Comparison of ENCODE assay signal across 16 cellular contexts in the genomic region with DNA sequence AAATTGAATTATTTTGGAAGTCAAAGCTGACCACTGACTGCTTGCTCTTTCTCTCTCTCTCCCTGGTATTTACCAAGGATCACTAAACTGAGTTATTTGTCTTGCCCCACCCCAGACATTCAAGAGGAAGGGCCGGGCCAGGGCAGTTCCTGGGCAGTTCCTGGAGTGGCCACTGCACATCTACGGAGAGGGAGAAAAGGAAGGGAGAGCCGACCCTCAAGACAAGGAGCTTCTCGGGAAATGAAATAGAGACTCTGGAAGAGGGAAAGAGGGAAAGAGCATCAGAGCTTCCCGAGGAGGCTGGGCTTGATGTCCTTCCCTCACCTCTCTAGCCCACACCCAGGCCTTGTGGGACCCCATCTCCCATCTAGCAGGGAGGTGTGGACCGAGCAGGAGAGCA.
DNase-seq lines count a peak whose midpoint lies in the region; ATAC-seq and TF ChIP-seq lines count a peak whose summit lies in the region.
"Had no signal": no experiment of that assay in that cellular context is flagged by ENCODE, and none has a peak within 500 bp of the region (broad histone marks: within the 10 kb centered on the region; RNA-seq: fewer than 3 reads in every experiment).

No MANE protein-coding gene starts in this region.

- RAD21 ChIA-PET in HCT116 (lab: Charles Lee; ENCODE audit: low non-redundant PET in 1 of 2, low total read pairs in 2 of 2, uncharacterized antibody in 2 of 2, unreplicated experiment in 2 of 2) = no interaction called here

- POLR2A ChIA-PET in HCT116 (lab: Charles Lee) = no interaction called here

- H3K4me3 Mint-ChIP-seq in natural killer cell = no peak overlapping the region
- H3K4me3 Mint-ChIP-seq: HFFc6 had no signal

- H3K9me2 ChIP-seq in HCT116 (ENCODE audit: insufficient read depth) = no peaks in the 10 kb centered on the region

- H3K4me1 ChIP-seq in BLaER1 treated with 17β-estradiol and CSF1 and Interleukin-3, amounts not matched to agents 10 nM and 100 nM = peaks cover 0 to 83% (median 70%) of the 10 kb centered on the region in 10 experiments; a peak in 16 of 20 replicates
- peaks cover 0 to 9% of the 10 kb centered on the region in 2 experiments; a peak in 1 of 4 replicates for H3K4me1 ChIP-seq in HCT116 (ENCODE audit: control insufficient read depth in 1 of 2, insufficient read depth in 2 of 2, low read length in 2 of 2)

- H3K4me1 Mint-ChIP-seq in natural killer cell = no peaks in the 10 kb centered on the region

- no peak for TF ChIP-seq RAD21 in HCT116 (IDR thresholded peaks at IDR 0.05; ENCODE audit: low read depth)

- H3K27ac ChIP-seq in BLaER1 treated with 17β-estradiol and CSF1 and Interleukin-3, amounts not matched to agents 10 nM and 100 nM = peak overlapping the region in 1 of 11 experiments; percentile 64; a peak in 1 of 22 replicates
- H3K27ac ChIP-seq in HCT116 (ENCODE audit: low read depth, low read length) = no peak overlapping the region
- H3K27ac ChIP-seq: HL-60, RWPE1 had no signal

- peaks cover 0 to 7% (median 0%) of the 10 kb centered on the region in 11 experiments; a peak in 3 of 22 replicates for H3K9me3 ChIP-seq in BLaER1 treated with 17β-estradiol and CSF1 and Interleukin-3, amounts not matched to agents 10 nM and 100 nM (replicated peaks in 1 of 11)
- no peaks in the 10 kb centered on the region for H3K9me3 ChIP-seq in HCT116 (ENCODE audit: control insufficient read depth in 1 of 2, insufficient read depth in 1 of 2, low read depth in 1 of 2, low read length in 2 of 2)

- H3K4me2 ChIP-seq in BLaER1 treated with 17β-estradiol and CSF1 and Interleukin-3, amounts not matched to agents 10 nM and 100 nM = peak overlapping the region in 7 of 11 experiments; percentile 39 to 85 (median 76); a peak in 13 of 22 replicates
- H3K4me2 ChIP-seq in HCT116 (ENCODE audit: low read length) = no peak overlapping the region

- no peaks in the 10 kb centered on the region for H3K9me3 Mint-ChIP-seq in natural killer cell
- H3K9me3 Mint-ChIP-seq: HFFc6 had no signal

- ATAC-seq in HCT116 (0 out of 2 replicates have a peak, but pooled peaks have one; percentile 38), left lobe of liver (no peak), sciatic nerve (no peak), GM18511 (IDR thresholded peaks at IDR 0.05; ENCODE audit: unreplicated experiment) (no peak), natural killer cell (no peak)

- TF ChIP-seq POLR2A in HCT116 (IDR thresholded peaks at IDR 0.05; ENCODE audit: borderline replicate concordance, extremely low read depth, insufficient read depth, insufficient read length) = no peak

- no TSS peak for BruUV-seq in HCT116 (replicated peaks; lab: Mats Ljungman, UMichigan)

- no peaks in the 10 kb centered on the region for H3K36me3 ChIP-seq in BLaER1 treated with 17β-estradiol and CSF1 and Interleukin-3, amounts not matched to agents 10 nM and 100 nM
- no peaks in the 10 kb centered on the region for H3K36me3 ChIP-seq in HCT116 (ENCODE audit: control insufficient read depth in 1 of 2, insufficient read depth in 2 of 2, low read length in 2 of 2)

- H3K36me3 Mint-ChIP-seq in natural killer cell = no peaks in the 10 kb centered on the region

- H2AFZ ChIP-seq in HCT116 (ENCODE audit: low read depth, low read length, poor library complexity, severe bottlenecking) = no peak overlapping the region

- no peak overlapping the region for H3K27ac Mint-ChIP-seq in natural killer cell
- H3K27ac Mint-ChIP-seq: HFFc6 had no signal

- DNase-seq in HCT116 (ENCODE audit: low read depth, low spot score) = no peak
- peak; percentile 19 for DNase-seq in left lobe of liver (ENCODE audit: low spot score)
- DNase-seq in sciatic nerve (ENCODE audit: low spot score) = peak; percentile 40
- DNase-seq in natural killer cell = no peak
- DNase-seq in midbrain (lab: John Stamatoyannopoulos, UW) = no peak
- DNase-seq: C1 segment of cervical spinal cord, HFFc6, KBM-7, NCI-H1048, NCI-H146, NCI-H345, NCI-H526 treated with DMSO at 0.1 percent for 48 hours had no signal

- no peak for TF ChIP-seq CTCF in HCT116 (IDR thresholded peaks at IDR 0.05 in 2 of 3, conservative IDR thresholded peaks at IDR 0.05 in 1 of 3; ENCODE audit: borderline replicate concordance in 1 of 3, insufficient read depth in 1 of 3, low read depth in 2 of 3, low read length in 2 of 3)
- no peak for TF ChIP-seq CTCF in natural killer cell (IDR thresholded peaks at IDR 0.05)

- no peaks in the 10 kb centered on the region for H4K20me1 ChIP-seq in BLaER1 treated with 17β-estradiol and CSF1 and Interleukin-3, amounts not matched to agents 10 nM and 100 nM
- H4K20me1 ChIP-seq in HCT116 (ENCODE audit: insufficient read depth) = no peaks in the 10 kb centered on the region

- intact Hi-C loops in HCT116 (cut with micrococcal nuclease) (no loop called here), sciatic nerve (cut with DNase I) (no loop called here), natural killer cell (cut with micrococcal nuclease) (no loop called here)

- no peaks in the 10 kb centered on the region for H3K27me3 ChIP-seq in BLaER1 treated with 17β-estradiol and CSF1 and Interleukin-3, amounts not matched to agents 10 nM and 100 nM
- H3K27me3 ChIP-seq in HCT116 (ENCODE audit: insufficient read depth, low read length) = no peaks in the 10 kb centered on the region; the same call in 1 of the 2 replicates

- H3K79me2 ChIP-seq in HCT116 (ENCODE audit: insufficient read depth, low read length) = no peaks in the 10 kb centered on the region

- CTCF ChIA-PET in HCT116 (lab: Charles Lee) = no interaction called here

- H3K9ac ChIP-seq in BLaER1 treated with 17β-estradiol and CSF1 and Interleukin-3, amounts not matched to agents 10 nM and 100 nM = no peak overlapping the region
- no peak overlapping the region for H3K9ac ChIP-seq in HCT116 (ENCODE audit: low read length)

- H3K27me3 Mint-ChIP-seq in natural killer cell (ENCODE audit: low read depth in 2 of 2) = peaks cover 10 to 21% of the 10 kb centered on the region in 2 donors

- H3K4me3 ChIP-seq in BLaER1 treated with 17β-estradiol and CSF1 and Interleukin-3, amounts not matched to agents 10 nM and 100 nM = no peak overlapping the region
- no peak overlapping the region for H3K4me3 ChIP-seq in HCT116 (replicated peaks in 1 of 2; ENCODE audit: low read depth in 1 of 2, low read length in 2 of 2)

TF ChIP-seq in HCT116, 20 proteins besides CTCF, POLR2A, EP300 and RAD21 (continues in another document):
- TF ChIP-seq ELF1 (IDR thresholded peaks at IDR 0.05; ENCODE audit: borderline replicate concordance, low read depth) (no peak), SP1 (IDR thresholded peaks at IDR 0.05; ENCODE audit: low read depth) (no peak), EZH2 (IDR thresholded peaks at IDR 0.05) (no peak), EGR1 (IDR thresholded peaks at IDR 0.05; ENCODE audit: low read depth) (no peak), JUND (IDR thresholded peaks at IDR 0.05) (no peak), EZH2phosphoT487 (IDR thresholded peaks at IDR 0.05; ENCODE audit: borderline replicate concordance) (no peak), TCF7L2 (IDR thresholded peaks at IDR 0.05; ENCODE audit: borderline replicate concordance, extremely low read depth, insufficient read depth, insufficient read length) (no peak), SIN3A (IDR thresholded peaks at IDR 0.05; ENCODE audit: low read depth) (no peak), CEBPB (IDR thresholded peaks at IDR 0.05; ENCODE audit: low read depth) (no peak), SRF (IDR thresholded peaks at IDR 0.05; ENCODE audit: low read depth) (no peak), CBX3 (IDR thresholded peaks at IDR 0.05; ENCODE audit: low read depth) (no peak)
- TF ChIP-seq, protein P1, sequence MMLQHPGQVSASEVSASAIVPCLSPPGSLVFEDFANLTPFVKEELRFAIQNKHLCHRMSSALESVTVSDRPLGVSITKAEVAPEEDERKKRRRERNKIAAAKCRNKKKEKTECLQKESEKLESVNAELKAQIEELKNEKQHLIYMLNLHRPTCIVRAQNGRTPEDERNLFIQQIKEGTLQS (IDR thresholded peaks at IDR 0.05) = no peak
- TF ChIP-seq, protein P2, sequence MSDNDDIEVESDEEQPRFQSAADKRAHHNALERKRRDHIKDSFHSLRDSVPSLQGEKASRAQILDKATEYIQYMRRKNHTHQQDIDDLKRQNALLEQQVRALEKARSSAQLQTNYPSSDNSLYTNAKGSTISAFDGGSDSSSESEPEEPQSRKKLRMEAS (IDR thresholded peaks at IDR 0.05) = no peak
- TF ChIP-seq, protein P3, sequence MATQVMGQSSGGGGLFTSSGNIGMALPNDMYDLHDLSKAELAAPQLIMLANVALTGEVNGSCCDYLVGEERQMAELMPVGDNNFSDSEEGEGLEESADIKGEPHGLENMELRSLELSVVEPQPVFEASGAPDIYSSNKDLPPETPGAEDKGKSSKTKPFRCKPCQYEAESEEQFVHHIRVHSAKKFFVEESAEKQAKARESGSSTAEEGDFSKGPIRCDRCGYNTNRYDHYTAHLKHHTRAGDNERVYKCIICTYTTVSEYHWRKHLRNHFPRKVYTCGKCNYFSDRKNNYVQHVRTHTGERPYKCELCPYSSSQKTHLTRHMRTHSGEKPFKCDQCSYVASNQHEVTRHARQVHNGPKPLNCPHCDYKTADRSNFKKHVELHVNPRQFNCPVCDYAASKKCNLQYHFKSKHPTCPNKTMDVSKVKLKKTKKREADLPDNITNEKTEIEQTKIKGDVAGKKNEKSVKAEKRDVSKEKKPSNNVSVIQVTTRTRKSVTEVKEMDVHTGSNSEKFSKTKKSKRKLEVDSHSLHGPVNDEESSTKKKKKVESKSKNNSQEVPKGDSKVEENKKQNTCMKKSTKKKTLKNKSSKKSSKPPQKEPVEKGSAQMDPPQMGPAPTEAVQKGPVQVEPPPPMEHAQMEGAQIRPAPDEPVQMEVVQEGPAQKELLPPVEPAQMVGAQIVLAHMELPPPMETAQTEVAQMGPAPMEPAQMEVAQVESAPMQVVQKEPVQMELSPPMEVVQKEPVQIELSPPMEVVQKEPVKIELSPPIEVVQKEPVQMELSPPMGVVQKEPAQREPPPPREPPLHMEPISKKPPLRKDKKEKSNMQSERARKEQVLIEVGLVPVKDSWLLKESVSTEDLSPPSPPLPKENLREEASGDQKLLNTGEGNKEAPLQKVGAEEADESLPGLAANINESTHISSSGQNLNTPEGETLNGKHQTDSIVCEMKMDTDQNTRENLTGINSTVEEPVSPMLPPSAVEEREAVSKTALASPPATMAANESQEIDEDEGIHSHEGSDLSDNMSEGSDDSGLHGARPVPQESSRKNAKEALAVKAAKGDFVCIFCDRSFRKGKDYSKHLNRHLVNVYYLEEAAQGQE (IDR thresholded peaks at IDR 0.05; ENCODE audit: low read depth) = no peak

Comparison
In these comparisons a context has a peak if more than half of its experiments do, and no peak if none do; other contexts are left out.
1. DNase-seq: peak in left lobe of liver (single experiment) and sciatic nerve (single experiment); none in HCT116 (single experiment), natural killer cell (single experiment) and midbrain (single experiment).